1 cellular context compared by ENCODE assay signal in genomic region chr9:132769895-132770774, GRCh38.
TF ChIP-seq lines count a peak whose summit lies in the region.

No MANE protein-coding gene starts in this region.

TF ChIP-seq in K562, 482 proteins besides CTCF, POLR2A, EP300 and RAD21 (continued from another document):
- TF ChIP-seq GABPB1 (CRISPR knock-in tag; IDR thresholded peaks at IDR 0.05) (0 out of 2 replicates have a peak, but pooled peaks have one; percentile 16), ZFX (CRISPR knock-in tag; IDR thresholded peaks at IDR 0.05) (0 out of 2 replicates have a peak, but pooled peaks have one; percentile 26), CBFB (CRISPR knock-in tag; IDR thresholded peaks at IDR 0.05) (no peak), SNRNP70 (optimal IDR thresholded peaks at IDR 0.05; ENCODE audit: low read depth, low read length) (no peak), ZNF609 (CRISPR knock-in tag; IDR thresholded peaks at IDR 0.05; ENCODE audit: borderline replicate concordance) (no peak), ZBTB11 (CRISPR knock-in tag; IDR thresholded peaks at IDR 0.05) (0 out of 6 replicates have a peak, but pooled peaks of 1 of the 3 experiments have one; percentile 33), MLLT1 (IDR thresholded peaks at IDR 0.05) (no peak), ZBTB7A (IDR thresholded peaks at IDR 0.05; ENCODE audit: borderline replicate concordance, control insufficient read depth, low read depth, low read length) (0 out of 2 replicates have a peak, but pooled peaks have one; percentile 39), ZNF561 (CRISPR knock-in tag; conservative IDR thresholded peaks at IDR 0.05) (no peak), MAZ (CRISPR knock-in tag; conservative IDR thresholded peaks at IDR 0.05 in 1 of 2, IDR thresholded peaks at IDR 0.05 in 1 of 2) (0 out of 4 replicates have a peak, but pooled peaks of 1 of the 2 experiments have one; percentile 22), PHF8 (IDR thresholded peaks at IDR 0.05; ENCODE audit: borderline replicate concordance, low read length) (peak; percentile 40; the same call in 1 of the 2 replicates), MGA (IDR thresholded peaks at IDR 0.05) (peak; percentile 37)
